Comparison of ENCODE assay signal across 10 cellular contexts in genomic region chr11:83583953-83584352, GRCh38.
DNase-seq lines count a peak whose midpoint lies in the region; ATAC-seq, FAIRE-seq and TF ChIP-seq lines count a peak whose summit lies in the region.
"Had no signal": no experiment of that assay in that cellular context is flagged by ENCODE, and none has a peak within 500 bp of the region (broad histone marks: within the 10 kb centered on the region; RNA-seq: fewer than 3 reads in every experiment).

No MANE protein-coding gene starts in this region.

- ATAC-seq in GM19395 (IDR thresholded peaks at IDR 0.05; ENCODE audit: unreplicated experiment) (peak; percentile 97), HG03095 (IDR thresholded peaks at IDR 0.05; ENCODE audit: unreplicated experiment) (peak; percentile 98), left colon (no peak), right lobe of liver (no peak)

- H3K4me3 Mint-ChIP-seq in mesothelial cell of epicardium: no peak overlapping the region

- DNase-seq in D721Med (ENCODE audit: insufficient read length, low spot score): no peak
- peak; percentile 62 for DNase-seq in epithelial cell of esophagus (ENCODE audit: low read depth)
- no peak for DNase-seq in mesothelial cell of epicardium (ENCODE audit: low spot score in 2 of 2, unreplicated experiment in 2 of 2)
- no peak for DNase-seq in left colon
- no peak for DNase-seq in right lobe of liver
- DNase-seq in NAMALWA (ENCODE audit: low spot score): no peak
- DNase-seq: NCI-H524 treated with DMSO at 0.1 percent for 48 hours had no signal

- 77% methylated on average over 3 of the region's 3 CpGs for WGBS in right lobe of liver (ENCODE audit: insufficient coverage, low coverage, low lambda C conversion rate, missing lambda C conversion rate)

- FAIRE-seq in D721Med (lab: Jason Lieb, UNC): peak; percentile 46
- FAIRE-seq: G401.6 had no signal

- H3K27me3 ChIP-seq in right lobe of liver: no peaks in the 10 kb centered on the region

- no peak overlapping the region for H3K27ac Mint-ChIP-seq in mesothelial cell of epicardium

- no peaks in the 10 kb centered on the region for H3K4me1 ChIP-seq in right lobe of liver

- no peaks in the 10 kb centered on the region for H3K36me3 ChIP-seq in right lobe of liver

- TF ChIP-seq CTCF in D721Med (IDR thresholded peaks at IDR 0.05; ENCODE audit: insufficient read depth, missing control alignments) (no peak), epithelial cell of esophagus (IDR thresholded peaks at IDR 0.05; ENCODE audit: insufficient read depth, low read depth, low read length, missing control alignments) (no peak), mesothelial cell of epicardium (IDR thresholded peaks at IDR 0.05; ENCODE audit: unreplicated experiment) (no peak), right lobe of liver (IDR thresholded peaks at IDR 0.05) (no peak)

- H3K27ac ChIP-seq in right lobe of liver: no peak overlapping the region

- H3K9me3 Mint-ChIP-seq in mesothelial cell of epicardium: no peaks in the 10 kb centered on the region

- no peak overlapping the region for H3K4me3 ChIP-seq in epithelial cell of esophagus (ENCODE audit: low read length)
- H3K4me3 ChIP-seq in right lobe of liver: no peak overlapping the region

- H3K36me3 Mint-ChIP-seq in mesothelial cell of epicardium: no peaks in the 10 kb centered on the region

- no peaks in the 10 kb centered on the region for H3K9me3 ChIP-seq in right lobe of liver

- intact Hi-C loops in left colon (cut with DNase I, micrococcal nuclease) (no loop called here), right lobe of liver (cut with DNase I) (no loop called here)

- H3K4me1 Mint-ChIP-seq in mesothelial cell of epicardium: peaks cover 5% of the 10 kb centered on the region

- H3K27me3 Mint-ChIP-seq in mesothelial cell of epicardium (ENCODE audit: low read depth): no peaks in the 10 kb centered on the region

- no peak for TF ChIP-seq POLR2A in right lobe of liver (IDR thresholded peaks at IDR 0.05)

Comparison
In these comparisons a context has a peak if more than half of its experiments do, and no peak if none do; other contexts are left out.
1. ATAC-seq: peak in GM19395 (single experiment) and HG03095 (single experiment); none in left colon (single experiment) and right lobe of liver (0 of 4).